In genomic region chr6:2843138-2843740, GRCh38 we compare ENCODE assay signal across 13 cellular contexts. TPM values are rescaled to one million over a fixed set of nuclear protein-coding genes. Genes with fewer than 3 reads are reported as not detected.
DNase-seq lines count a peak whose midpoint lies in the region; ATAC-seq and TF ChIP-seq lines count a peak whose summit lies in the region.
"Had no signal": no experiment of that assay in that cellular context is flagged by ENCODE, and none has a peak within 500 bp of the region (broad histone marks: within the 10 kb centered on the region; RNA-seq: fewer than 3 reads in every experiment).

No MANE protein-coding gene starts in this region.

- no peak for ATAC-seq in omental fat pad (ENCODE audit: low FRiP score)
- no peak for ATAC-seq in GM21528 (IDR thresholded peaks at IDR 0.05; ENCODE audit: low FRiP score, unreplicated experiment)

- H2AFZ ChIP-seq in PC-9 = no peak overlapping the region

- H3K9me3 ChIP-seq in PC-9 (ENCODE audit: insufficient read depth, low read depth) (no peaks in the 10 kb centered on the region), stomach (no peaks in the 10 kb centered on the region)
- H3K9me3 ChIP-seq: uterus had no signal

- TF ChIP-seq CTCF in PC-9 (conservative IDR thresholded peaks at IDR 0.05) (no peak), fibroblast of the aortic adventitia (IDR thresholded peaks at IDR 0.05; ENCODE audit: insufficient read depth, low read length) (no peak), stomach (IDR thresholded peaks at IDR 0.05) (no peak), omental fat pad (IDR thresholded peaks at IDR 0.05) (no peak)

- H4K20me1 ChIP-seq in PC-9 (ENCODE audit: insufficient read depth) = no peaks in the 10 kb centered on the region

- H3F3A ChIP-seq in PC-9 (ENCODE audit: insufficient read depth, low read depth) = peaks cover 51% of the 10 kb centered on the region

- intact Hi-C loops in PC-9 (cut with micrococcal nuclease; ENCODE audit: unreplicated experiment) = no loop called here
- intact Hi-C loops in stomach (cut with DNase I; ENCODE audit: low total_unique reads) = loop anchor here (10.0 kb wide), 1 partner anchor 48 kb away; no protein-coding TSS in a partner anchor

- no peaks in the 10 kb centered on the region for H3K9me3 Mint-ChIP-seq in activated T-cell treated with anti-CD3 and anti-CD28 coated beads, Interleukin-2, amount 50 U/mL, for 24 hours

- peak overlapping the region; percentile 95; the same call in 1 of the 2 replicates for H3K4me2 ChIP-seq in PC-9
- H3K4me2 ChIP-seq: KMS-11 had no signal

- H3K36me3 Mint-ChIP-seq in activated T-cell treated with anti-CD3 and anti-CD28 coated beads, Interleukin-2, amount 50 U/mL, for 24 hours (ENCODE audit: low read depth) = peaks cover 27% of the 10 kb centered on the region

- TF ChIP-seq EP300 in stomach (IDR thresholded peaks at IDR 0.05) = no peak

- no peak overlapping the region for H3K4me3 Mint-ChIP-seq in activated T-cell treated with anti-CD3 and anti-CD28 coated beads, Interleukin-2, amount 50 U/mL, for 24 hours

- H3K79me2 ChIP-seq in PC-9 (ENCODE audit: low read depth) = peaks cover 21% of the 10 kb centered on the region

- H3K27ac ChIP-seq in PC-9 (peak overlapping the region; percentile 97), stomach (peak overlapping the region; percentile 11 to 100 (median 96))
- H3K27ac ChIP-seq: KMS-11 had no signal

- H3K27ac Mint-ChIP-seq in activated T-cell treated with anti-CD3 and anti-CD28 coated beads, Interleukin-2, amount 50 U/mL, for 24 hours = peak overlapping the region; percentile 95

- no peak for TF ChIP-seq POLR2A in stomach (IDR thresholded peaks at IDR 0.05)

- H3K4me3 ChIP-seq in PC-9 (no peak overlapping the region), fibroblast of the aortic adventitia (ENCODE audit: low read depth, low read length) (no peak overlapping the region), stomach (no peak overlapping the region)
- H3K4me3 ChIP-seq: uterus had no signal

- 22 to 50% (median 41%) methylated on average over 2 of the region's 2 CpGs for WGBS in stomach, 5 donors

- H3K9me2 ChIP-seq in PC-9 (ENCODE audit: insufficient read depth) = no peaks in the 10 kb centered on the region

- no peaks in the 10 kb centered on the region for H3K27me3 ChIP-seq in PC-9 (ENCODE audit: insufficient read depth, low read depth)
- H3K27me3 ChIP-seq in stomach = no peaks in the 10 kb centered on the region
- H3K27me3 ChIP-seq: uterus had no signal

- CTCF ChIA-PET in PC-9 (lab: Charles Lee) = interaction anchor here (1.0 kb wide), 2 partner anchors 52 to 105 kb away, joined by 3 to 4 read pairs; no protein-coding TSS in a partner anchor

- BruUV-seq in PC-9 (replicated peaks; lab: Mats Ljungman, UMichigan) = no TSS peak

- H3K36me3 ChIP-seq in PC-9 (ENCODE audit: low read depth) = peaks cover 7% of the 10 kb centered on the region
- H3K36me3 ChIP-seq in stomach = peaks cover 0 to 11% (median 4%) of the 10 kb centered on the region in 4 donors
- H3K36me3 ChIP-seq: uterus had no signal

- H3K4me1 Mint-ChIP-seq in activated T-cell treated with anti-CD3 and anti-CD28 coated beads, Interleukin-2, amount 50 U/mL, for 24 hours (ENCODE audit: low read depth) = peaks cover 73% of the 10 kb centered on the region

- POLR2A ChIA-PET in PC-9 (lab: Charles Lee; ENCODE audit: unreplicated experiment) = interaction anchor here (0.6 to 0.7 kb wide), 3 partner anchors 33 to 226 kb away, joined by 3 to 7 read pairs (median 5); no protein-coding TSS in a partner anchor

- peaks cover 54% of the 10 kb centered on the region for H3K4me1 ChIP-seq in PC-9 (replicated peaks; ENCODE audit: insufficient read depth)
- peaks cover 30 to 72% (median 52%) of the 10 kb centered on the region in 4 donors for H3K4me1 ChIP-seq in stomach
- H3K4me1 ChIP-seq: uterus had no signal

- no peaks in the 10 kb centered on the region for H3K27me3 Mint-ChIP-seq in activated T-cell treated with anti-CD3 and anti-CD28 coated beads, Interleukin-2, amount 50 U/mL, for 24 hours

- no peak for DNase-seq in activated T-cell treated with anti-CD3 and anti-CD28 coated beads, Interleukin-2, amount 50 U/mL, for 24 hours
- DNase-seq in activated T-cell treated with anti-CD3 and anti-CD28 coated beads, Interleukin-2, amount 50 U/mL, for 48 hours = no peak
- peak; percentile 60 to 84 for DNase-seq in PC-9
- DNase-seq in fibroblast of the aortic adventitia (ENCODE audit: low read depth) = peak; percentile 89
- DNase-seq in stomach = no peak
- no peak for DNase-seq in anterior cingulate cortex (lab: John Stamatoyannopoulos, UW)
- no peak for DNase-seq in omental fat pad (ENCODE audit: low spot score)
- DNase-seq: erythroblast, NCI-H2081, T1000, uterus had no signal

RNA-seq across cellular contexts. Expression of gene SERPINB1, which starts 1.6 kb away (rescaled TPM):
- 82.3 and 93.9 TPM in 2 replicates for total RNA-seq in PC-9 (2021)
- total RNA-seq in fibroblast of the aortic adventitia (ENCODE audit: low replicate concordance) = 8.6 and 22.1 TPM in 2 replicates
- total RNA-seq in stomach = 100 to 1,000 TPM in 1 of 5 donors, 10 to 100 TPM in 4; 10.3 to 122 (median 18.7) TPM
- polyA plus RNA-seq in stomach = 100 to 1,000 TPM; 126 to 146 (median 129) TPM
- total RNA-seq in omental fat pad = 100 to 1,000 TPM in 1 of 4 donors, 10 to 100 TPM in 3; 40.8 to 146 (median 50.1) TPM

RNA-seq across cellular contexts. Expression of gene SERPINB9, which starts 59.9 kb away (rescaled TPM):
- total RNA-seq in PC-9 (2021) (1.7 and 2.4 TPM in 2 replicates), fibroblast of the aortic adventitia (ENCODE audit: low replicate concordance) (3.3 and 9.3 TPM in 2 replicates), stomach (1 to 10 TPM in 3 of 5 donors, under 1 TPM in 1, not detected in 1; 0.58 to 9.4 (median 2.8) TPM), omental fat pad (10 to 100 TPM; 14.8 to 68.5 (median 20.8) TPM)
- polyA plus RNA-seq in stomach = 1 to 10 TPM; 2.0 to 3.5 (median 2.1) TPM

Comparison
In these comparisons a context has a peak if more than half of its experiments do, and no peak if none do; other contexts are left out.
1. DNase-seq: peak in PC-9 (2 of 2) and fibroblast of the aortic adventitia (single experiment); none in activated T-cell treated with anti-CD3 and anti-CD28 coated beads, Interleukin-2, amount 50 U/mL, for 24 hours (single experiment), activated T-cell treated with anti-CD3 and anti-CD28 coated beads, Interleukin-2, amount 50 U/mL, for 48 hours (0 of 2), stomach (single experiment), anterior cingulate cortex (0 of 58) and omental fat pad (single experiment).